In the genomic region with DNA sequence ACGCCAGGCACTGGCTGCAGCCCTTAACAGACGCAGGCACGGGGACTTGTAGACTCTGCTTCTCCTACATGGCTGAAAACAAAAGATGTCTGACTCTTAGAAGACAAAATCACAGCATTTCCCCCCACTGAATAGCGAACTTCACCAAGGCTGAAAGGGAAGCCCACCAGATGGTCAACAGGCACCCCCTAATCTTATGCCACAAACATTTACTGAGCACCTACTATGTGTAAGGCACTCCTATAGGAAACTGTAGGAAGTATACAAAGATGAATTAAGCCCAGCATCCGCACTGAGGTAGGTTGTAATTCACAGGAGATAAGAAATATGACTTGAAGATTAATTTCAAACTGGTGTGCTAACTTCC, we compare ENCODE assay signal across 9 cellular contexts. TPM values are rescaled to one million over a fixed set of nuclear protein-coding genes. Genes with fewer than 3 reads are reported as not detected.
A peak's percentile ranks its signal among the peaks of the same experiment; 100 is the strongest.
DNase-seq lines count a peak whose midpoint lies in the region; ATAC-seq and TF ChIP-seq lines count a peak whose summit lies in the region.
"Had no signal": no experiment of that assay in that cellular context is flagged by ENCODE, and none has a peak within 500 bp of the region (broad histone marks: within the 10 kb centered on the region; RNA-seq: fewer than 3 reads in every experiment).

No MANE protein-coding gene starts in this region.

- peak overlapping the region; percentile 51 for H2AK5ac ChIP-seq in trophoblast cell (ENCODE audit: low read length)

- H3K9me3 Mint-ChIP-seq in CD8-positive, alpha-beta T cell: no peaks in the 10 kb centered on the region
- H3K9me3 Mint-ChIP-seq: memory B cell had no signal

- no peak for TF ChIP-seq POLR2A in esophagus muscularis mucosa (IDR thresholded peaks at IDR 0.05; ENCODE audit: low read depth)

- peak overlapping the region; percentile 59 for H3K14ac ChIP-seq in trophoblast cell (ENCODE audit: low read length)

- no peaks in the 10 kb centered on the region for H3K9me2 ChIP-seq in OCI-LY7 (ENCODE audit: insufficient read depth, low read length)

- no peak overlapping the region for H3K23ac ChIP-seq in trophoblast cell (ENCODE audit: low read length)

- H2BK120ac ChIP-seq in trophoblast cell (ENCODE audit: insufficient read depth, low read length, poor library complexity): peak overlapping the region; percentile 49

- H3K27me3 ChIP-seq in CD8-positive, alpha-beta T cell (ENCODE audit: insufficient read depth, low read length): no peaks in the 10 kb centered on the region
- H3K27me3 ChIP-seq in esophagus muscularis mucosa (no peaks in the 10 kb centered on the region), trophoblast cell (ENCODE audit: insufficient read depth, low read length) (no peaks in the 10 kb centered on the region)

- H3K9ac ChIP-seq in trophoblast cell (ENCODE audit: low read length): peak overlapping the region; percentile 1

- no peak for DNase-seq in CD8-positive, alpha-beta T cell
- DNase-seq in OCI-LY7 (ENCODE audit: low spot score) (no peak), esophagus muscularis mucosa (ENCODE audit: extremely low spot score) (no peak), trophoblast cell (no peak), NCI-H1436 treated with DMSO at 0.1 percent for 48 hours (lab: John Stamatoyannopoulos, UW) (no peak), SKM-1 treated with dmso at 0.1 percent for 144 hours (lab: John Stamatoyannopoulos, UW; ENCODE audit: unreplicated experiment) (no peak)

- peaks cover 9% of the 10 kb centered on the region for H3K36me3 Mint-ChIP-seq in CD8-positive, alpha-beta T cell

- H3K4me1 Mint-ChIP-seq in CD8-positive, alpha-beta T cell (ENCODE audit: low read depth): peaks cover 29% of the 10 kb centered on the region

- intact Hi-C loops in CD8-positive, alpha-beta T cell (cut with DNase I, micrococcal nuclease): no loop called here
- intact Hi-C loops in OCI-LY7 (cut with micrococcal nuclease; ENCODE audit: unreplicated experiment) (no loop called here), esophagus muscularis mucosa (cut with DNase I) (no loop called here)

- peak overlapping the region; percentile 11 for H2BK5ac ChIP-seq in trophoblast cell (ENCODE audit: low read depth, low read length, poor library complexity)

- BruUV-seq in OCI-LY7 (replicated peaks; lab: Mats Ljungman, UMichigan): no TSS peak

- H2AFZ ChIP-seq in OCI-LY7 (ENCODE audit: low read length) (no peak overlapping the region), trophoblast cell (ENCODE audit: insufficient read depth, low read length, poor library complexity) (peak overlapping the region; percentile 32)

- no peaks in the 10 kb centered on the region for H3K9me3 ChIP-seq in CD8-positive, alpha-beta T cell (ENCODE audit: low read length)
- H3K9me3 ChIP-seq in OCI-LY7 (ENCODE audit: low read length) (no peaks in the 10 kb centered on the region), esophagus muscularis mucosa (no peaks in the 10 kb centered on the region), trophoblast cell (ENCODE audit: insufficient read depth, low read depth, low read length) (no peaks in the 10 kb centered on the region)

- 16% methylated on average over 4 of the region's 5 CpGs for WGBS in esophagus muscularis mucosa
- WGBS in trophoblast cell (ENCODE audit: extremely low coverage, insufficient coverage, insufficient read length): no CpG with 5 or more reads among the region's 5 CpGs

- H3K79me1 ChIP-seq in trophoblast cell (ENCODE audit: low read length): peaks cover 14% of the 10 kb centered on the region

- peaks cover 28% of the 10 kb centered on the region for H4K20me1 ChIP-seq in OCI-LY7 (ENCODE audit: insufficient read depth, low read length)

- no peak for TF ChIP-seq CTCF in CD8-positive, alpha-beta T cell (IDR thresholded peaks at IDR 0.05)
- no peak for TF ChIP-seq CTCF in OCI-LY7 (conservative IDR thresholded peaks at IDR 0.05; ENCODE audit: low read length)
- peak in 1 of 3 experiments; percentile 2 for TF ChIP-seq CTCF in esophagus muscularis mucosa (IDR thresholded peaks at IDR 0.05)

- H4K12ac ChIP-seq in trophoblast cell (ENCODE audit: low read depth, low read length): peak overlapping the region; percentile 83

- peak overlapping the region; percentile 30 for H4K8ac ChIP-seq in trophoblast cell (ENCODE audit: low read depth, low read length)

- H3K4me3 Mint-ChIP-seq in CD8-positive, alpha-beta T cell: no peak overlapping the region
- H3K4me3 Mint-ChIP-seq: memory B cell had no signal

- H3K4me1 ChIP-seq in CD8-positive, alpha-beta T cell (ENCODE audit: insufficient read depth, low read length): peaks cover 61% of the 10 kb centered on the region
- H3K4me1 ChIP-seq in OCI-LY7 (ENCODE audit: insufficient read depth, low read length, poor library complexity, severe bottlenecking) (peaks cover 60% of the 10 kb centered on the region), esophagus muscularis mucosa (peaks cover 44 to 72% (median 65%) of the 10 kb centered on the region in 4 donors), trophoblast cell (ENCODE audit: control insufficient read depth in 1 of 2, insufficient read depth in 2 of 2, low read length in 2 of 2) (peaks cover 23% of the 10 kb centered on the region in 2 experiments)

- no peak overlapping the region for H3K27ac Mint-ChIP-seq in CD8-positive, alpha-beta T cell
- H3K27ac Mint-ChIP-seq: memory B cell had no signal

- H3K4ac ChIP-seq in trophoblast cell (ENCODE audit: low read depth, low read length): peak overlapping the region; percentile 10

- no peak for TF ChIP-seq EP300 in esophagus muscularis mucosa (IDR thresholded peaks at IDR 0.05)

- POLR2A ChIA-PET in CD8-positive, alpha-beta T cell (lab: Charles Lee): interaction anchor here (0.9 to 4.3 kb wide), 5 partner anchors 17 to 114 kb away, joined by 3 to 42 read pairs (median 3); partner anchors contain the start of genes LRRC51, NUMA1 and XNDC1N
- POLR2A ChIA-PET in OCI-LY7 (lab: Charles Lee): interaction anchor here (2.3 kb wide), 1 partner anchor 37 kb away, joined by 9 read pairs; the partner anchor contains the start of gene NUMA1

- peak overlapping the region; percentile 93 for H3K27ac ChIP-seq in CD8-positive, alpha-beta T cell (ENCODE audit: low read depth, low read length)
- H3K27ac ChIP-seq in OCI-LY7 (ENCODE audit: low read depth, low read length, poor library complexity, severe bottlenecking) (no peak overlapping the region), esophagus muscularis mucosa (replicated peaks in 1 of 4) (peak overlapping the region; percentile 95 to 97 (median 96)), trophoblast cell (ENCODE audit: low read depth, low read length) (peak overlapping the region; percentile 75)

- peak overlapping the region; percentile 56 for H2BK12ac ChIP-seq in trophoblast cell (ENCODE audit: low read length)

- H3K18ac ChIP-seq in trophoblast cell (ENCODE audit: low read length): peak overlapping the region; percentile 5

- CTCF ChIA-PET in CD8-positive, alpha-beta T cell (lab: Charles Lee): interaction anchor here (1.3 to 5.4 kb wide), 3 partner anchors 16 to 49 kb away, joined by 3 to 58 read pairs (median 55); no protein-coding TSS in a partner anchor
- CTCF ChIA-PET in OCI-LY7 (lab: Charles Lee; ENCODE audit: unreplicated experiment): interaction anchor here (1.0 kb wide), 1 partner anchor 15 kb away, joined by 4 read pairs; no protein-coding TSS in a partner anchor

- peak overlapping the region; percentile 67 for H4K91ac ChIP-seq in trophoblast cell (ENCODE audit: low read depth, low read length)

- H3K4me3 ChIP-seq in CD8-positive, alpha-beta T cell (ENCODE audit: low read depth, low read length): peak overlapping the region; percentile 82
- H3K4me3 ChIP-seq in OCI-LY7 (ENCODE audit: low read depth, low read length, poor library complexity, severe bottlenecking) (peak overlapping the region; percentile 66), esophagus muscularis mucosa (peak overlapping the region; percentile 62 to 78 (median 66)), trophoblast cell (ENCODE audit: low read depth, low read length) (no peak overlapping the region)

- no peaks in the 10 kb centered on the region for H3K27me3 Mint-ChIP-seq in CD8-positive, alpha-beta T cell (ENCODE audit: low read depth)
- H3K27me3 Mint-ChIP-seq: memory B cell had no signal

- H3K4me2 ChIP-seq in OCI-LY7 (ENCODE audit: low read length) (peak overlapping the region; percentile 90), trophoblast cell (ENCODE audit: low read length) (peak overlapping the region; percentile 71)

- peaks cover 41% of the 10 kb centered on the region; the same call in 1 of the 2 replicates for H3K79me2 ChIP-seq in OCI-LY7 (ENCODE audit: insufficient read depth, low read depth, low read length)
- H3K79me2 ChIP-seq in trophoblast cell (ENCODE audit: control insufficient read depth, insufficient read depth, low read length, poor library complexity): peaks cover 14% of the 10 kb centered on the region

- no peaks in the 10 kb centered on the region for H3K36me3 ChIP-seq in CD8-positive, alpha-beta T cell (ENCODE audit: insufficient read depth, low read length)
- H3K36me3 ChIP-seq in OCI-LY7 (ENCODE audit: insufficient read depth, low read length) (peaks cover 2% of the 10 kb centered on the region; the same call in 1 of the 2 replicates), esophagus muscularis mucosa (peaks cover 0 to 5% (median 0%) of the 10 kb centered on the region in 4 donors), trophoblast cell (ENCODE audit: control insufficient read depth in 1 of 2, insufficient read depth in 2 of 2, low read length in 2 of 2) (peaks cover 2% of the 10 kb centered on the region in 2 experiments)

- ATAC-seq in CD8-positive, alpha-beta T cell: peak; percentile 9
- ATAC-seq in HG03108 (IDR thresholded peaks at IDR 0.05; ENCODE audit: unreplicated experiment) (no peak), GM19455 (IDR thresholded peaks at IDR 0.05; ENCODE audit: unreplicated experiment) (no peak)

RNA-seq across cellular contexts. Expression of gene NUMA1, which starts 38.3 kb away (rescaled TPM):
- 100 to 1,000 TPM; 171 to 174 TPM for total RNA-seq in CD8-positive, alpha-beta T cell
- total RNA-seq in OCI-LY7 (2014; rRNA removed; shearing (Covaris generic)): 159 and 160 TPM in 2 replicates
- total RNA-seq in OCI-LY7 (2022): 148 and 172 TPM in 2 replicates
- total RNA-seq in esophagus muscularis mucosa: 100 to 1,000 TPM; 214 to 328 (median 272) TPM
- polyA plus RNA-seq in trophoblast cell (2013): 86.2 and 86.4 TPM in 2 replicates

RNA-seq across cellular contexts. Expression of gene LRRC51, which starts 38.6 kb away (rescaled TPM):
- 1 to 10 TPM; 1.1 to 1.3 TPM for total RNA-seq in CD8-positive, alpha-beta T cell
- total RNA-seq in OCI-LY7 (2014; rRNA removed; shearing (Covaris generic)): 15.3 and 21.1 TPM in 2 replicates
- total RNA-seq in OCI-LY7 (2022) (9.9 and 10.8 TPM in 2 replicates), esophagus muscularis mucosa (10 to 100 TPM in 1 of 4 donors, 1 to 10 TPM in 3; 9.1 to 10.0 (median 9.2) TPM)
- polyA plus RNA-seq in trophoblast cell (2013): 3.8 and 4.1 TPM in 2 replicates

RNA-seq across cellular contexts. Expression of gene IL18BP, which starts 43.3 kb away (rescaled TPM):
- total RNA-seq in CD8-positive, alpha-beta T cell: 10 to 100 TPM; 13.7 to 13.8 TPM
- 4.2 and 5.7 TPM in 2 replicates for total RNA-seq in OCI-LY7 (2014; rRNA removed; shearing (Covaris generic))
- total RNA-seq in OCI-LY7 (2022): 10.3 and 12.4 TPM in 2 replicates
- 1 to 10 TPM; 2.7 to 9.4 (median 5.9) TPM for total RNA-seq in esophagus muscularis mucosa
- polyA plus RNA-seq in trophoblast cell (2013): 4.6 TPM in 2 replicates

Comparison
In these comparisons a context has a peak if more than half of its experiments do, and no peak if none do; other contexts are left out.
1. RNA of gene LRRC51, which starts 38.6 kb away (total RNA-seq): 9.9 to 21.1 TPM in OCI-LY7 and 9.1 to 10.0 TPM in esophagus muscularis mucosa; 1.1 to 1.3 TPM in CD8-positive, alpha-beta T cell; every median in the first group is over 4 times any median in the second.